In the genomic region with DNA sequence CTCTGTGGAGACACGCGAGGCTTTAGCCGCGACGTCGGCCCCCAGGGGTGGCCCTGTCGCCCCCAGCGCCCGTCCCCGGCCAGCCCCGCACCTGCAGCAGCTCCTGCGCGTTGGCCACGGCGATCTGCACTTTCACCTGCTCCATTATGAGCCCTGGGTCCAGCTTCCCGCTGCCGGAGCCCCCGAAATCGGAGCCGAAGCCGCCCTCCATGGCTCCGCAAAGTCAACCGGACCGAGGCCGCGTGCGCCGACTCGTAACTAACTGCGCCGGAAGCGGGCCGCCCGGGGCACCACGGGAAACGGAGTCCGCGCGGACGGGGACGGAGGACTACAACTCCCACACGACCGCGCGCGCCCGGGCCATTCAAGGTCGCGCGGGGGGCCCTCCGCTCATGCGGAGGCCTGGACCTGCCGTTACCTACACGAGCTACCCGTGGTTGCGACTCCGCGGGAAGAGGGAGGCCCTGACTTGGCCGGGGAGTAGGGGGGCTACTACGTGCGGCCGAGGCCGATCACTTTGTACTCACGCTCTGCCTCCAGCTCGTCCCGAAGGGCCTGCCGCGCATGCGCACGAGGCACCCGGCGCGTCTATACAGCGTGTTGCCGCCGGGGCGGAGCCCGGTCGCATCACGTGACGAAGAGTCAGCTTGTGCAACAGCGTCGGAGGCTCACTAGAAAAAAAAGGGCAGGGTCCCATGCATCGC, we compare ENCODE assay signal across 8 cellular contexts. TPM values are rescaled to one million over a fixed set of nuclear protein-coding genes. Genes with fewer than 3 reads are reported as not detected.
DNase-seq lines count a peak whose midpoint lies in the region; ATAC-seq, FAIRE-seq and TF ChIP-seq lines count a peak whose summit lies in the region.

A gene (minus strand): TSS at position 264 of the 704 bp plus-strand sequence. CDS start 53 bp downstream, at position 211.

- peak; percentile 76 for ATAC-seq in HG03432 (IDR thresholded peaks at IDR 0.05; ENCODE audit: unreplicated experiment)

- H3K27me3 ChIP-seq in keratinocyte (ENCODE audit: control insufficient read depth, extremely low read depth, insufficient read depth, low read length) = no peaks in the 10 kb centered on the region

- peaks cover 15% of the 10 kb centered on the region for H4K20me1 ChIP-seq in keratinocyte (ENCODE audit: control insufficient read depth, extremely low read depth, insufficient read depth, low read length)

- H3K4me3 ChIP-seq in keratinocyte (ENCODE audit: control insufficient read depth in 2 of 3, extremely low read depth in 1 of 3, insufficient read depth in 2 of 3, low read depth in 1 of 3, low read length in 3 of 3) = peak within 1 kb of the TSS; percentile 84 to 100 (median 88)

- TF ChIP-seq POLR2A in GM19193 (IDR thresholded peaks at IDR 0.05; ENCODE audit: extremely low read depth, insufficient read depth, insufficient read length) = peak; percentile 78

- peaks cover 35% of the 10 kb centered on the region for H3K79me2 ChIP-seq in keratinocyte (ENCODE audit: control insufficient read depth, insufficient read depth, low read length)

- TF ChIP-seq CTCF in keratinocyte (optimal IDR thresholded peaks at IDR 0.05 in 1 of 3, IDR thresholded peaks at IDR 0.05 in 1 of 3, conservative IDR thresholded peaks at IDR 0.05 in 1 of 3; ENCODE audit: extremely low read depth in 1 of 3, insufficient read depth in 2 of 3, low read length in 3 of 3) = no peak

- peaks cover 18% of the 10 kb centered on the region in 2 experiments for H3K36me3 ChIP-seq in keratinocyte (ENCODE audit: control insufficient read depth in 2 of 2, extremely low read depth in 1 of 2, insufficient read depth in 2 of 2, low read length in 2 of 2)

- H3K9me1 ChIP-seq in keratinocyte (ENCODE audit: control insufficient read depth, extremely low read depth, insufficient read depth, low read length) = peaks cover 2% of the 10 kb centered on the region

- H2AFZ ChIP-seq in keratinocyte (ENCODE audit: control insufficient read depth, low read length) = peak within 1 kb of the TSS; percentile 80

- peak; percentile 90 for FAIRE-seq in keratinocyte (lab: Jason Lieb, UNC)

- peak within 1 kb of the TSS; percentile 93 for H3K9ac ChIP-seq in keratinocyte (ENCODE audit: control insufficient read depth, extremely low read depth, insufficient read depth, low read length)

- dilution Hi-C loops in keratinocyte (cut with MboI; ENCODE audit: extremely low pct_ligation_motif_present, low sequenced_read_pairs) = no loop called here

- peak; percentile 83 to 90 for DNase-seq in AML-193 (lab: John Stamatoyannopoulos, UW)
- peak; percentile 87 for DNase-seq in NCI-H510A (lab: John Stamatoyannopoulos, UW)
- peak; percentile 99 for DNase-seq in activated CD4-positive, CD25-positive, alpha-beta regulatory T cell treated with anti-CD3 and anti-CD28 coated beads, Interleukin-2, amount 50 U/mL, for 72 hours
- peak; percentile 97 for DNase-seq in cerebellar cortex (ENCODE audit: low spot score)
- peak; percentile 75 for DNase-seq in keratinocyte (ENCODE audit: low read depth, low spot score)
- DNase-seq in stimulated activated CD4-positive, alpha-beta T cell treated with anti-CD3 and anti-CD28 coated beads, Interleukin-12 subunit alpha, Interleukin-12 subunit beta, amount 100 ng/mL, for 48 hours (ENCODE audit: low read depth in 2 of 3, low spot score in 1 of 3) = peak; percentile 91 to 96 (median 92)

- H3K4me2 ChIP-seq in keratinocyte (ENCODE audit: control insufficient read depth, extremely low read depth, insufficient read depth, low read depth, low read length) = peak within 1 kb of the TSS; percentile 97

- peak within 1 kb of the TSS; percentile 88 for H3K27ac ChIP-seq in keratinocyte (ENCODE audit: control insufficient read depth, insufficient read depth, low read length)

- peaks cover 24% of the 10 kb centered on the region for H3K4me1 ChIP-seq in keratinocyte (ENCODE audit: control insufficient read depth, extremely low read depth, insufficient read depth, low read length)

- H3K9me3 ChIP-seq in keratinocyte (ENCODE audit: control insufficient read depth, low read depth, low read length) = no peaks in the 10 kb centered on the region

RNA-seq across cellular contexts. Expression of the gene that starts here (rescaled TPM):
- polyA plus RNA-seq in keratinocyte = 38.8 to 64.3 TPM (median 45.0 TPM) in 3 replicates
- polyA plus RNA-seq in keratinocyte (2011; ENCODE audit: low read depth) = 42.2 TPM
- 17.1 and 68.7 TPM in 2 replicates for polyA plus RNA-seq in keratinocyte (2011; cell fraction: cytosol; rRNA removed)
- 16.8 and 22.4 TPM in 2 replicates for polyA plus RNA-seq in keratinocyte (2011; cell fraction: nucleus; rRNA removed)
- 38.7 and 116 TPM in 2 replicates for polyA plus RNA-seq in keratinocyte (2012; ENCODE audit: low replicate concordance)
- polyA minus RNA-seq in keratinocyte = 9.1 to 11.1 TPM (median 10.2 TPM) in 3 replicates
- polyA minus RNA-seq in keratinocyte (2011; cell fraction: cytosol; rRNA and poly(A)+ RNA removed) = 73.9 TPM
- polyA minus RNA-seq in keratinocyte (2011; cell fraction: nucleus; rRNA and poly(A)+ RNA removed) = 12.3 and 15.5 TPM in 2 replicates

Comparison
In these comparisons a context has a peak if more than half of its experiments do, and no peak if none do; other contexts are left out.
1. Peak in every context shown above with its lines: DNase-seq, ATAC-seq, H3K4me3 ChIP-seq and H3K27ac ChIP-seq.